Comparison of ENCODE assay signal across 1 cellular context in the genomic region with DNA sequence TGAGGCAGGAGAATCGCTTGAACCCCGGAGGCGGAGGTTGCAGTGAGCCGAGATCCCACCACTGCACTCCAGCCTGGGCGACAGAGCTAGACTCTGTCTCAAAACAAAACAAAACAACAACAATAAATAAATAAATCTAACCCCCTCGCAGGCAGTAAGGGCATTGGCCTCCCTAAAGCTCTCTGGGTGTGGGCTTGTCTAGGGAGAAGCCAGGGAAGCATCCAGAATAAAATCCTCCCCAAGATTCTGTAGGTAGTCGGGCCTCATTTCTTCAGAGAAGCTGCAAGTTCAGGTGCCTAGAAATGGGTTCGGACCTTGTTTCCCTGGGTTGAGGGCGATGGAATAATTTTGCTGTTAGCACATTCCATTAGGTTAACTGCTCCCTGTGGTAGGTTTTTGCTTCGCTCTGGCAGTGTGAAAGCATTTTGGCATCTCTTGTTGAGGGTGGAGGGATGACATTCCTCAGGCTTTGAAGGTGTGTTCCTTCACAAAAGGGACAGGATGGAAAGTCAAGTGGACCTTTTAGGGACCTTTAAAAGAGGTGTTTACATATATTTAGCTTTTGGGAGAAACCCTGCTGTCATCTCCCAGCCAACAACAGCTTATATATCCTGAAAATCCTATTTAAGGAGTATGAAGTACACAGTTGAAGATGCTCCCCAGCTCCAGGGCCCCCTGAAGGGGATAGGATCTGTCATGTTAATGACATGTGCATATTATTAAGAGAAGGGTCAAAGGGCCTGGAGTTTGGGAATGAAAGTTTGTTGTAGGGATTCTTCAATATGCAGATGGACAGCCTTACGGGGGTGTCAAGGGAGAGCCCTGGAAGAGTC.
A peak's percentile ranks its signal among the peaks of the same experiment; 100 is the strongest.
TF ChIP-seq lines count a peak whose summit lies in the region.

No MANE protein-coding gene starts in this region.

TF ChIP-seq in WTC11, 78 proteins besides CTCF, POLR2A, EP300 and RAD21 (continued from another document):
- peak; percentile 50; the same call in 1 of the 2 replicates for TF ChIP-seq FOXP4 (CRISPR knock-in tag; IDR thresholded peaks at IDR 0.05)
- peak; percentile 43; the same call in 1 of the 2 replicates for TF ChIP-seq FOXK1 (CRISPR knock-in tag; IDR thresholded peaks at IDR 0.05)
- TF ChIP-seq NFYB (CRISPR knock-in tag; conservative IDR thresholded peaks at IDR 0.05; ENCODE audit: low read depth): no peak
- TF ChIP-seq ZNF423 (CRISPR knock-in tag; IDR thresholded peaks at IDR 0.05): 0 out of 2 replicates have a peak, but pooled peaks have one; percentile 7
